In the genomic region with DNA sequence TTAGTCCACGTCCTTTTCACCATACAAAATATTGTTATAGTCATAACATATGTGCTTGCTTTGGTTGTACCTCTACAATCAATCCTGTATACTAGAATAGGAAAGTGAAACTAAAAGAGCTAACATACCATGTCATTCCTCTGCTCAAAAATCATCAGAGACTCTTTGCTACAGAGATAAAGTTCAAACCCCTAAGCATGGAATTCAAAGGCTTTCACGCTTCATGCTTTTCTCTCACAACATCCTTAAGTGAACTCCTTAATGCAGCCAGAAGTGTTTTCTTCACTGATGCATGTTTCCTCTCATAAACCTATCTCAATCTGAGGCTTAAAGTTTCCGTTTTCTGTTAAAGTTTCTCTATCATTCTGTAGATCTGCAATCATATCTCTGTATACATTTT, we compare ENCODE assay signal across 1 cellular context.
TF ChIP-seq lines count a peak whose summit lies in the region.

No MANE protein-coding gene starts in this region.

TF ChIP-seq in HepG2, 621 proteins besides CTCF, POLR2A, EP300 and RAD21 (continued from another document):
- TF ChIP-seq, protein P1, sequence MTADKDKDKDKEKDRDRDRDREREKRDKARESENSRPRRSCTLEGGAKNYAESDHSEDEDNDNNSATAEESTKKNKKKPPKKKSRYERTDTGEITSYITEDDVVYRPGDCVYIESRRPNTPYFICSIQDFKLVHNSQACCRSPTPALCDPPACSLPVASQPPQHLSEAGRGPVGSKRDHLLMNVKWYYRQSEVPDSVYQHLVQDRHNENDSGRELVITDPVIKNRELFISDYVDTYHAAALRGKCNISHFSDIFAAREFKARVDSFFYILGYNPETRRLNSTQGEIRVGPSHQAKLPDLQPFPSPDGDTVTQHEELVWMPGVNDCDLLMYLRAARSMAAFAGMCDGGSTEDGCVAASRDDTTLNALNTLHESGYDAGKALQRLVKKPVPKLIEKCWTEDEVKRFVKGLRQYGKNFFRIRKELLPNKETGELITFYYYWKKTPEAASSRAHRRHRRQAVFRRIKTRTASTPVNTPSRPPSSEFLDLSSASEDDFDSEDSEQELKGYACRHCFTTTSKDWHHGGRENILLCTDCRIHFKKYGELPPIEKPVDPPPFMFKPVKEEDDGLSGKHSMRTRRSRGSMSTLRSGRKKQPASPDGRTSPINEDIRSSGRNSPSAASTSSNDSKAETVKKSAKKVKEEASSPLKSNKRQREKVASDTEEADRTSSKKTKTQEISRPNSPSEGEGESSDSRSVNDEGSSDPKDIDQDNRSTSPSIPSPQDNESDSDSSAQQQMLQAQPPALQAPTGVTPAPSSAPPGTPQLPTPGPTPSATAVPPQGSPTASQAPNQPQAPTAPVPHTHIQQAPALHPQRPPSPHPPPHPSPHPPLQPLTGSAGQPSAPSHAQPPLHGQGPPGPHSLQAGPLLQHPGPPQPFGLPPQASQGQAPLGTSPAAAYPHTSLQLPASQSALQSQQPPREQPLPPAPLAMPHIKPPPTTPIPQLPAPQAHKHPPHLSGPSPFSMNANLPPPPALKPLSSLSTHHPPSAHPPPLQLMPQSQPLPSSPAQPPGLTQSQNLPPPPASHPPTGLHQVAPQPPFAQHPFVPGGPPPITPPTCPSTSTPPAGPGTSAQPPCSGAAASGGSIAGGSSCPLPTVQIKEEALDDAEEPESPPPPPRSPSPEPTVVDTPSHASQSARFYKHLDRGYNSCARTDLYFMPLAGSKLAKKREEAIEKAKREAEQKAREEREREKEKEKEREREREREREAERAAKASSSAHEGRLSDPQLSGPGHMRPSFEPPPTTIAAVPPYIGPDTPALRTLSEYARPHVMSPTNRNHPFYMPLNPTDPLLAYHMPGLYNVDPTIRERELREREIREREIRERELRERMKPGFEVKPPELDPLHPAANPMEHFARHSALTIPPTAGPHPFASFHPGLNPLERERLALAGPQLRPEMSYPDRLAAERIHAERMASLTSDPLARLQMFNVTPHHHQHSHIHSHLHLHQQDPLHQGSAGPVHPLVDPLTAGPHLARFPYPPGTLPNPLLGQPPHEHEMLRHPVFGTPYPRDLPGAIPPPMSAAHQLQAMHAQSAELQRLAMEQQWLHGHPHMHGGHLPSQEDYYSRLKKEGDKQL (CRISPR knock-in tag; IDR thresholded peaks at IDR 0.05; ENCODE audit: low read depth): no peak
- TF ChIP-seq PLRG1 (conservative IDR thresholded peaks at IDR 0.05) (no peak), ZNF20 (CRISPR knock-in tag; IDR thresholded peaks at IDR 0.05) (no peak)
